14 cellular contexts compared by ENCODE assay signal in genomic region chr1:1298861-1299685, GRCh38. TPM values are rescaled to one million over a fixed set of nuclear protein-coding genes. Genes with fewer than 3 reads are reported as not detected.
DNase-seq lines count a peak whose midpoint lies in the region; ATAC-seq, FAIRE-seq and TF ChIP-seq lines count a peak whose summit lies in the region.
"Had no signal": no experiment of that assay in that cellular context is flagged by ENCODE, and none has a peak within 500 bp of the region (broad histone marks: within the 10 kb centered on the region; RNA-seq: fewer than 3 reads in every experiment).

No MANE protein-coding gene starts in this region.

- DNase-seq in Ammon's horn (ENCODE audit: low spot score) (peak; percentile 97), LHCN-M2 (ENCODE audit: low read depth) (peak; percentile 47), amniotic epithelial cell (ENCODE audit: low read depth) (peak; percentile 15), left kidney (ENCODE audit: low read depth, low spot score) (peak; percentile 91), GM19239 (ENCODE audit: insufficient read length, low spot score) (no peak), tibial nerve (ENCODE audit: low spot score in 2 of 2) (no peak)
- no peak for DNase-seq in stimulated activated CD8-positive, alpha-beta memory T cell treated with anti-CD3 and anti-CD28 coated beads, Interleukin-4, amount 100 ng/mL, for 48 hours
- no peak for DNase-seq in naive thymus-derived CD8-positive, alpha-beta T cell
- DNase-seq: activated CD4-positive, alpha-beta T cell treated with anti-CD3 and anti-CD28 coated beads, Interleukin-2, amount 50 U/mL, for 1 hour; Right ventricle myocardium superior; stimulated activated naive CD4-positive, alpha-beta T cell treated with Interleukin-2 at 50 U/mL for 16 hours had no signal

- no peak for TF ChIP-seq POLR2A in tibial nerve (IDR thresholded peaks at IDR 0.05)

- H3K4me3 ChIP-seq in tibial nerve, result no peak overlapping the region

- H3K9me3 ChIP-seq in tibial nerve, result no peaks in the 10 kb centered on the region

- no peaks in the 10 kb centered on the region for H3K27me3 Mint-ChIP-seq in naive thymus-derived CD8-positive, alpha-beta T cell
- H3K27me3 Mint-ChIP-seq: activated naive CD4-positive, alpha-beta T cell treated with anti-CD3 and anti-CD28 coated beads, Interleukin-2, amount 50 U/mL, for 24 hours had no signal

- no peak for TF ChIP-seq EP300 in tibial nerve (IDR thresholded peaks at IDR 0.05)

- no peak for FAIRE-seq in GM19239 (lab: Jason Lieb, UNC)

- H3K27ac ChIP-seq in tibial nerve, result no peak overlapping the region

- no peaks in the 10 kb centered on the region for H3K36me3 Mint-ChIP-seq in naive thymus-derived CD8-positive, alpha-beta T cell
- H3K36me3 Mint-ChIP-seq: activated naive CD4-positive, alpha-beta T cell treated with anti-CD3 and anti-CD28 coated beads, Interleukin-2, amount 50 U/mL, for 24 hours had no signal

- peaks cover 0 to 16% (median 5%) of the 10 kb centered on the region in 4 donors for H3K4me1 ChIP-seq in tibial nerve

- ATAC-seq in naive thymus-derived CD8-positive, alpha-beta T cell, result no peak

- H3K4me1 Mint-ChIP-seq in naive thymus-derived CD8-positive, alpha-beta T cell, result peaks cover 0 to 5% (median 0%) of the 10 kb centered on the region in 4 donors
- H3K4me1 Mint-ChIP-seq: activated naive CD4-positive, alpha-beta T cell treated with anti-CD3 and anti-CD28 coated beads, Interleukin-2, amount 50 U/mL, for 24 hours; nephron had no signal

- no peaks in the 10 kb centered on the region for H3K9me3 Mint-ChIP-seq in naive thymus-derived CD8-positive, alpha-beta T cell
- H3K9me3 Mint-ChIP-seq: activated naive CD4-positive, alpha-beta T cell treated with anti-CD3 and anti-CD28 coated beads, Interleukin-2, amount 50 U/mL, for 24 hours; nephron had no signal

- no peaks in the 10 kb centered on the region for H3K27me3 ChIP-seq in tibial nerve

- TF ChIP-seq CTCF in tibial nerve (IDR thresholded peaks at IDR 0.05), result no peak

- no peak overlapping the region for H3K4me3 Mint-ChIP-seq in naive thymus-derived CD8-positive, alpha-beta T cell
- H3K4me3 Mint-ChIP-seq: activated naive CD4-positive, alpha-beta T cell treated with anti-CD3 and anti-CD28 coated beads, Interleukin-2, amount 50 U/mL, for 24 hours; CD14-positive monocyte; nephron had no signal

- POLR2A ChIA-PET in naive thymus-derived CD8-positive, alpha-beta T cell (lab: Charles Lee), result no interaction called here

- H3K27ac Mint-ChIP-seq in naive thymus-derived CD8-positive, alpha-beta T cell, result no peak overlapping the region
- H3K27ac Mint-ChIP-seq: activated naive CD4-positive, alpha-beta T cell treated with anti-CD3 and anti-CD28 coated beads, Interleukin-2, amount 50 U/mL, for 24 hours; nephron had no signal

- WGBS in tibial nerve, 2 donors, result 51 to 68% methylated on average over 21 to 23 of the region's 30 CpGs

- peaks cover 0 to 57% (median 0%) of the 10 kb centered on the region in 3 donors for H3K36me3 ChIP-seq in tibial nerve

RNA-seq across cellular contexts. Expression of gene ACAP3, which starts 8.7 kb away (rescaled TPM):
- total RNA-seq in LHCN-M2 (2014; rRNA removed), result 71.0 and 76.4 TPM in 2 replicates
- polyA plus RNA-seq in LHCN-M2 (2012), result 31.5 TPM
- 10 to 100 TPM; 65.3 to 69.1 TPM for total RNA-seq in naive thymus-derived CD8-positive, alpha-beta T cell
- polyA plus RNA-seq in naive thymus-derived CD8-positive, alpha-beta T cell, result 1 to 10 TPM; 2.0 to 6.7 (median 3.5) TPM
- 100 to 1,000 TPM in 1 of 4 donors, 10 to 100 TPM in 3; 34.3 to 125 (median 69.6) TPM for total RNA-seq in tibial nerve

RNA-seq across cellular contexts. Expression of gene PUSL1, which starts 9.3 kb away (rescaled TPM):
- total RNA-seq in LHCN-M2 (2014; rRNA removed), result 31.8 and 34.3 TPM in 2 replicates
- polyA plus RNA-seq in LHCN-M2 (2012), result 24.3 TPM
- total RNA-seq in naive thymus-derived CD8-positive, alpha-beta T cell, result 10 to 100 TPM; 19.6 to 23.4 TPM
- polyA plus RNA-seq in naive thymus-derived CD8-positive, alpha-beta T cell, result 10 to 100 TPM; 14.5 to 18.2 (median 17.7) TPM
- 10 to 100 TPM; 17.5 to 22.2 (median 19.7) TPM for total RNA-seq in tibial nerve

RNA-seq across cellular contexts. Expression of gene SCNN1D, which starts 18.8 kb away (rescaled TPM):
- 1.5 and 4.1 TPM in 2 replicates for total RNA-seq in LHCN-M2 (2014; rRNA removed)
- 0.95 TPM for polyA plus RNA-seq in LHCN-M2 (2012)
- total RNA-seq in naive thymus-derived CD8-positive, alpha-beta T cell, result 10 to 100 TPM; 11.8 to 17.4 TPM
- polyA plus RNA-seq in naive thymus-derived CD8-positive, alpha-beta T cell, result under 1 TPM in 2 of 3 donors, not detected in 1; 0.06 to 0.58 TPM
- 10 to 100 TPM in 2 of 4 donors, 1 to 10 TPM in 2; 5.4 to 14.9 (median 9.8) TPM for total RNA-seq in tibial nerve
- polyA plus RNA-seq: CD14-positive monocyte had no signal

RNA-seq across cellular contexts. Expression of gene INTS11, which starts 25.4 kb away (rescaled TPM):
- total RNA-seq in LHCN-M2 (2014; rRNA removed), result 76.0 and 85.4 TPM in 2 replicates
- 77.4 TPM for polyA plus RNA-seq in LHCN-M2 (2012)
- total RNA-seq in naive thymus-derived CD8-positive, alpha-beta T cell, result 100 to 1,000 TPM; 171 to 174 TPM
- 10 to 100 TPM; 51.7 to 65.1 (median 59.9) TPM for polyA plus RNA-seq in naive thymus-derived CD8-positive, alpha-beta T cell
- 100 to 1,000 TPM; 118 to 241 (median 157) TPM for total RNA-seq in tibial nerve

RNA-seq across cellular contexts. Expression of gene UBE2J2, which starts 25.4 kb away (rescaled TPM):
- total RNA-seq in LHCN-M2 (2014; rRNA removed) (57.4 and 62.3 TPM in 2 replicates), tibial nerve (10 to 100 TPM; 42.2 to 61.0 (median 53.5) TPM)
- polyA plus RNA-seq in LHCN-M2 (2012), result 45.4 TPM
- 100 to 1,000 TPM; 104 to 105 TPM for total RNA-seq in naive thymus-derived CD8-positive, alpha-beta T cell
- polyA plus RNA-seq in naive thymus-derived CD8-positive, alpha-beta T cell, result 10 to 100 TPM; 84.7 to 92.9 (median 85.8) TPM

Comparison
In these comparisons a context has a peak if more than half of its experiments do, and no peak if none do; other contexts are left out.
1. DNase-seq: peak in Ammon's horn (single experiment), LHCN-M2 (single experiment), amniotic epithelial cell (single experiment) and left kidney (single experiment); none in stimulated activated CD8-positive, alpha-beta memory T cell treated with anti-CD3 and anti-CD28 coated beads, Interleukin-4, amount 100 ng/mL, for 48 hours (single experiment), GM19239 (single experiment), naive thymus-derived CD8-positive, alpha-beta T cell (0 of 10) and tibial nerve (0 of 2).